8 cellular contexts compared by ENCODE assay signal in the genomic region with DNA sequence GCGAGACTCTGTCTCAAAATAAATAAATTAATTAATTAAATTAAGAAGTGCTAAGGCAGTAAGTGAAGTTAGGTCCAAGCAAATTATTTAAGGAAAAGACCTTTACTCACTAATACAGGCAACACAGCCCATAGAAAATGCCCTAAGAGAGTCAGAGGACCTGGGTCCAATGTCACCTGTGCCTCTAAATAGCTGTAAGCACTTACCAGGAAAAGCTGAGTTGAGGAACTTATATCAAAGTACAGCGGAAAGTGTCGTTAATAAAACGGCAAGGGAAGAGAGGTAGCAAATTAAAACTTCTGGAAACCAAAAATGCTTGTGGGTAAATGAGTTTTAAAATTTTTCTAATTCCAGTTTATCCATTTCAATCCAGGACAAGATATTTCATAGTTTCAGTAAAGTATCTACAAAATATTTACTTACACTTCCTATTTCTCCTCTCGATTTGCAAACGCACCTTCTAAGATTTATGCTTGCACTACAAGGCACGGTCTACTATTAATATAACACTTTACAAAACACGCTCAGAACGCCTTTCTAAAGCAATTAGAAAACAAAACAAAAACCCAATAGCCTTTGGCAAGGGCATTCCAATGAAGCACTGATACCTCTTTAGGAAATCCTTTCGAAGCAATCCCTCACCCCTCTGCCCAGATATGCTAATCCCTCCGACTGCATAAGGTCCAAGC. TPM values are rescaled to one million over a fixed set of nuclear protein-coding genes. Genes with fewer than 3 reads are reported as not detected.
DNase-seq lines count a peak whose midpoint lies in the region; ATAC-seq, FAIRE-seq and TF ChIP-seq lines count a peak whose summit lies in the region.

No MANE protein-coding gene starts in this region.

- peak overlapping the region; percentile 88 for H3K4me3 Mint-ChIP-seq in central memory CD8-positive, alpha-beta T cell

- H3K36me3 Mint-ChIP-seq in central memory CD8-positive, alpha-beta T cell (ENCODE audit: insufficient read depth): peaks cover 20% of the 10 kb centered on the region

- peaks cover 34% of the 10 kb centered on the region for H3K4me1 Mint-ChIP-seq in central memory CD8-positive, alpha-beta T cell

- H3K27me3 ChIP-seq in mononuclear cell (ENCODE audit: insufficient read depth, low read length): no peaks in the 10 kb centered on the region

- ATAC-seq in central memory CD8-positive, alpha-beta T cell (replicated peaks; ENCODE audit: extremely low read depth, poor library complexity, severe bottlenecking): peak; percentile 1

- no peak for DNase-seq in GM12865 (ENCODE audit: low read depth)
- no peak for DNase-seq in LNCaP clone FGC (ENCODE audit: low read depth)
- no peak for DNase-seq in central memory CD8-positive, alpha-beta T cell (ENCODE audit: low spot score in 2 of 2)
- no peak for DNase-seq in H54 (ENCODE audit: insufficient read length, low spot score)
- DNase-seq in mucosa of gallbladder (ENCODE audit: low spot score): no peak
- no peak for DNase-seq in HuH-7 (ENCODE audit: low spot score)
- no peak for DNase-seq in UCSD-AML1 (lab: John Stamatoyannopoulos, UW; ENCODE audit: unreplicated experiment)

- no peaks in the 10 kb centered on the region for H3K9me3 Mint-ChIP-seq in central memory CD8-positive, alpha-beta T cell

- no peak for FAIRE-seq in H54 (lab: Jason Lieb, UNC)

- H3K27me3 Mint-ChIP-seq in central memory CD8-positive, alpha-beta T cell: no peaks in the 10 kb centered on the region

- TF ChIP-seq CTCF in GM12865 (IDR thresholded peaks at IDR 0.05; ENCODE audit: insufficient read depth, low read depth, low read length, missing control alignments): no peak
- no peak for TF ChIP-seq CTCF in LNCaP clone FGC (IDR thresholded peaks at IDR 0.05; ENCODE audit: control insufficient read depth, extremely low read depth, insufficient read depth)

- H3K27ac Mint-ChIP-seq in central memory CD8-positive, alpha-beta T cell (ENCODE audit: low read depth): peak overlapping the region; percentile 94

- no peak for TF ChIP-seq POLR2A in H54 (IDR thresholded peaks at IDR 0.05; ENCODE audit: low read depth, low read length)

- H3K4me1 ChIP-seq in mononuclear cell (ENCODE audit: insufficient read depth, low read length): peaks cover 29% of the 10 kb centered on the region

- no peaks in the 10 kb centered on the region for H3K9me3 ChIP-seq in mononuclear cell (ENCODE audit: low read depth, low read length)

- peak overlapping the region; percentile 93 for H3K4me3 ChIP-seq in GM12865 (ENCODE audit: low read depth, low read length)
- H3K4me3 ChIP-seq in LNCaP clone FGC (ENCODE audit: low read depth, low read length): peak overlapping the region; percentile 60
- H3K4me3 ChIP-seq in mononuclear cell (ENCODE audit: low read length): peak overlapping the region; percentile 77

RNA-seq across cellular contexts. Expression of a gene that starts 1.0 kb away (rescaled TPM):
- total RNA-seq in mononuclear cell (30.2 TPM), mucosa of gallbladder (41.6 TPM)

RNA-seq across cellular contexts. Expression of a gene that starts 5.8 kb away (rescaled TPM):
- total RNA-seq in mononuclear cell (30.5 TPM), mucosa of gallbladder (9.0 TPM)

RNA-seq across cellular contexts. Expression of a gene that starts 43.5 kb away (rescaled TPM):
- total RNA-seq in mononuclear cell (0.52 TPM), mucosa of gallbladder (2.9 TPM)
